5 cellular contexts compared by ENCODE assay signal in genomic region chr1:161589964-161590363, GRCh38. TPM values are rescaled to one million over a fixed set of nuclear protein-coding genes. Genes with fewer than 3 reads are reported as not detected.
"Had no signal": no experiment of that assay in that cellular context is flagged by ENCODE, and none has a peak within 500 bp of the region (broad histone marks: within the 10 kb centered on the region; RNA-seq: fewer than 3 reads in every experiment).

No MANE protein-coding gene starts in this region.

RNA-seq across cellular contexts. Expression of gene FCGR3A, which starts 40.3 kb away (rescaled TPM):
- total RNA-seq: dermis blood vessel endothelial cell, glomerular endothelial cell, lung microvascular endothelial cell had no signal
- polyA plus RNA-seq: keratinocyte had no signal

RNA-seq across cellular contexts. Expression of gene FCGR3B, which starts 41.0 kb away (rescaled TPM):
- total RNA-seq: dermis blood vessel endothelial cell, glomerular endothelial cell, kidney epithelial cell, lung microvascular endothelial cell had no signal
- polyA plus RNA-seq: keratinocyte had no signal
